Comparison of ENCODE assay signal across 1 cellular context in genomic region chr20:1331101-1331500, GRCh38.
TF ChIP-seq lines count a peak whose summit lies in the region.

No MANE protein-coding gene starts in this region.

TF ChIP-seq in HepG2, 621 proteins besides CTCF, POLR2A, EP300 and RAD21 (continued from another document):
- TF ChIP-seq KDM5B (CRISPR knock-in tag; IDR thresholded peaks at IDR 0.05; ENCODE audit: borderline replicate concordance) (no peak), THAP7 (CRISPR knock-in tag; IDR thresholded peaks at IDR 0.05) (no peak)
